8 cellular contexts compared by ENCODE assay signal in the genomic region with DNA sequence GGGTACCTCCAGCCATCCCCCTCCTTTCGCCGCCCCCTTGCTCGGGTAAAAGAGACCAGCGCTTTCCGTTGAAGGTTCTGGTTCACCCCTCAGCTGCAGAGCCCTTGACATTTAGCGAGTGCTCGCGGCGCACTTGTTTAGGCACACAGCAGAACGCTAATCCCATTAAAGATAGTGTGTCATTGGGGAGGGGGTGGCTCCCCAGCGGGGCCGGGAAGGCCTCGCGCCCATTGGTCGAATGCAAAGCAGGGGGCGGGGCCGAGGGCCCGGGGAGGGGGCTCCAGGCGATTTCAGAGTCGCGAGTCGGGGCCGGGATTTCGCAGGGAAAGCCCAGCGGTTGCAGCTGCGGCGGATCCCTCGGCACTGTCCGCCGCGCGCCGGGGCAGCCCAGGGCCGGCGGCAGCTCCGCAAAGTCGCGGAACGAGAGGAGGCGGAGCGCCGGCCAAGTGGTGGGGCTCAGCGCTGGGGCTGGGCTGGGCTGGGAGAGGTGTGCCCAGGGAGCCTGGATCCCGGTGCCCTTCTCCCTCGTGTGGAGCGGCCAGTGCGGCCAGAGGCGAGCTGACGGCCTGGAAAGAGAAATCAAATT.
DNase-seq lines count a peak whose midpoint lies in the region; ATAC-seq and TF ChIP-seq lines count a peak whose summit lies in the region.

No MANE protein-coding gene starts in this region.

- H3K36me3 ChIP-seq in right atrium auricular region, result no peaks in the 10 kb centered on the region

- no peak for ATAC-seq in GM18511 (IDR thresholded peaks at IDR 0.05; ENCODE audit: unreplicated experiment)

- peaks cover 0 to 52% of the 10 kb centered on the region in 2 donors for H3K4me1 ChIP-seq in right atrium auricular region

- DNase-seq in AG04449 (ENCODE audit: low read depth, low spot score) (no peak), right atrium auricular region (ENCODE audit: low spot score) (no peak), retina (peak; percentile 89), NCI-H2196 treated with DMSO at 0.1 percent for 48 hours (lab: John Stamatoyannopoulos, UW; ENCODE audit: unreplicated experiment) (no peak), NCI-H2196 (lab: John Stamatoyannopoulos, UW; ENCODE audit: unreplicated experiment) (no peak)

- no peak overlapping the region for H3K27ac Mint-ChIP-seq in IgD-negative memory B cell
- H3K27ac Mint-ChIP-seq in activated naive CD8-positive, alpha-beta T cell, result no peak overlapping the region

- H3K9me3 Mint-ChIP-seq in IgD-negative memory B cell, result no peaks in the 10 kb centered on the region
- no peaks in the 10 kb centered on the region for H3K9me3 Mint-ChIP-seq in activated naive CD8-positive, alpha-beta T cell (ENCODE audit: low read depth)

- TF ChIP-seq CTCF in AG04449 (IDR thresholded peaks at IDR 0.05; ENCODE audit: insufficient read depth, low read length, missing control alignments), result no peak
- TF ChIP-seq CTCF in right atrium auricular region (IDR thresholded peaks at IDR 0.05), result no peak

- H3K36me3 Mint-ChIP-seq in IgD-negative memory B cell, result no peaks in the 10 kb centered on the region
- H3K36me3 Mint-ChIP-seq in activated naive CD8-positive, alpha-beta T cell, result no peaks in the 10 kb centered on the region

- peaks cover 37% of the 10 kb centered on the region for H3K27me3 Mint-ChIP-seq in IgD-negative memory B cell
- peaks cover 32% of the 10 kb centered on the region for H3K27me3 Mint-ChIP-seq in activated naive CD8-positive, alpha-beta T cell

- POLR2A ChIA-PET in AG04449 (lab: Yijun Ruan, JAX), result no interaction called here

- peak overlapping the region in 3 of 4 donors; percentile 66 to 86 (median 81) for H3K4me3 Mint-ChIP-seq in IgD-negative memory B cell
- H3K4me3 Mint-ChIP-seq in activated naive CD8-positive, alpha-beta T cell, result peak overlapping the region; percentile 58

- H3K4me3 ChIP-seq in AG04449 (ENCODE audit: low read depth, low read length) (peak overlapping the region; percentile 57), right atrium auricular region (peak overlapping the region; percentile 45 to 55)

- no peaks in the 10 kb centered on the region for H3K27me3 ChIP-seq in right atrium auricular region

- H3K4me1 Mint-ChIP-seq in IgD-negative memory B cell, result peaks cover 3 to 5% (median 4%) of the 10 kb centered on the region in 3 donors
- peaks cover 3% of the 10 kb centered on the region for H3K4me1 Mint-ChIP-seq in activated naive CD8-positive, alpha-beta T cell (ENCODE audit: low read depth)

- CTCF ChIA-PET in AG04449 (lab: Yijun Ruan, JAX), result interaction anchor here (1.1 to 10.3 kb wide), 7 partner anchors 10 to 127 kb away, joined by 3 to 131 read pairs (median 4); no protein-coding TSS in a partner anchor

- no peaks in the 10 kb centered on the region for H3K9me3 ChIP-seq in right atrium auricular region

- peak overlapping the region; percentile 85 to 94 for H3K27ac ChIP-seq in right atrium auricular region
